Comparison of ENCODE assay signal across 25 cellular contexts in genomic region chr2:163621445-163622004, GRCh38.
A peak's percentile ranks its signal among the peaks of the same experiment; 100 is the strongest.
DNase-seq lines count a peak whose midpoint lies in the region; ATAC-seq, FAIRE-seq and TF ChIP-seq lines count a peak whose summit lies in the region.
"Had no signal": no experiment of that assay in that cellular context is flagged by ENCODE, and none has a peak within 500 bp of the region (broad histone marks: within the 10 kb centered on the region; RNA-seq: fewer than 3 reads in every experiment).

No MANE protein-coding gene starts in this region.

- H3K9ac ChIP-seq in HUES48 (ENCODE audit: low read depth, low read length) (0 out of 2 replicates have a peak overlapping the region, but pooled peaks have one; percentile 27), H1 (replicated peaks in 1 of 4; ENCODE audit: extremely low read depth in 1 of 4, low read depth in 3 of 4, low read length in 3 of 4) (no peak overlapping the region), iPS-20b (ENCODE audit: low read depth, low read length) (no peak overlapping the region)

- H4K8ac ChIP-seq in H1 (ENCODE audit: extremely low read depth, insufficient read depth, low read length) = no peak overlapping the region

- H3K4ac ChIP-seq in H1 (replicated peaks; ENCODE audit: insufficient read length, low read depth, low read length) = no peak overlapping the region

- no peaks in the 10 kb centered on the region for H3K79me1 ChIP-seq in H1 (ENCODE audit: low read depth, low read length)

- ATAC-seq in lower lobe of right lung = no peak
- ATAC-seq: GM12878, Right ventricle myocardium inferior, SK-N-SH treated with all-trans-retinoic acid at 6 μM for 48 hours had no signal

- H3K23ac ChIP-seq in H1 (ENCODE audit: insufficient read length) = no peak overlapping the region

- peak overlapping the region; percentile 38 for H3K4me3 ChIP-seq in HUES48 (ENCODE audit: low read depth, low read length)
- H3K4me3 ChIP-seq in H1 (ENCODE audit: extremely low read depth in 1 of 4, insufficient read depth in 2 of 4, low read depth in 3 of 4, low read length in 4 of 4) = no peak overlapping the region
- peak overlapping the region; percentile 12; the same call in 1 of the 2 replicates for H3K4me3 ChIP-seq in iPS-20b (ENCODE audit: low read length)
- H3K4me3 ChIP-seq in lower leg skin (ENCODE audit: low read depth, poor library complexity, severe bottlenecking) = no peak overlapping the region
- no peak overlapping the region for H3K4me3 ChIP-seq in lower lobe of right lung
- H3K4me3 ChIP-seq: GM12878, PC-9, SJCRH30 had no signal

- no peak for TF ChIP-seq EP300 in H1 (IDR thresholded peaks at IDR 0.05; ENCODE audit: borderline replicate concordance in 1 of 2, low read depth in 2 of 2, low read length in 2 of 2)

- peak overlapping the region; percentile 55 for H3K27ac ChIP-seq in HUES48 (ENCODE audit: low read depth, low read length)
- H3K27ac ChIP-seq in H1 (ENCODE audit: low read depth, low read length) = no peak overlapping the region
- no peak overlapping the region for H3K27ac ChIP-seq in iPS-20b (ENCODE audit: low read length)
- H3K27ac ChIP-seq in lower lobe of right lung = no peak overlapping the region
- H3K27ac ChIP-seq: PC-9, SJCRH30 had no signal

- no peaks in the 10 kb centered on the region for H3K9me3 ChIP-seq in HUES48 (ENCODE audit: control insufficient read depth, insufficient read depth, low read length)
- no peaks in the 10 kb centered on the region for H3K9me3 ChIP-seq in H1 (ENCODE audit: insufficient read depth in 2 of 2, low read depth in 1 of 2, low read length in 1 of 2)
- H3K9me3 ChIP-seq in iPS-20b (ENCODE audit: insufficient read depth, low read depth, low read length) = no peaks in the 10 kb centered on the region
- H3K9me3 ChIP-seq in lower lobe of right lung = no peaks in the 10 kb centered on the region
- H3K9me3 ChIP-seq: Caco-2, SJCRH30 had no signal

- no peak overlapping the region for H3K56ac ChIP-seq in H1 (replicated peaks; ENCODE audit: insufficient read length, low read depth, low read length)

- H3K4me1 ChIP-seq in HUES48 (ENCODE audit: control insufficient read depth, insufficient read depth, low read length) (peaks cover 16% of the 10 kb centered on the region), H1 (replicated peaks in 1 of 4; ENCODE audit: control insufficient read depth in 3 of 4, insufficient read depth in 4 of 4, low read length in 3 of 4) (peaks cover 0 to 4% (median 1%) of the 10 kb centered on the region in 4 experiments; a peak in 3 of 7 replicates), iPS-20b (ENCODE audit: insufficient read depth, low read length) (peaks cover 23% of the 10 kb centered on the region; the same call in 1 of the 2 replicates), lower lobe of right lung (no peaks in the 10 kb centered on the region)
- H3K4me1 ChIP-seq: SJCRH30 had no signal

- intact Hi-C loops in lower leg skin (cut with DNase I; ENCODE audit: low total_unique reads) = no loop called here
- intact Hi-C loops in lower lobe of right lung (cut with DNase I) = no loop called here

- no peak overlapping the region for H2AK5ac ChIP-seq in H1 (ENCODE audit: low read depth, low read length)

- TF ChIP-seq RAD21 in H1 (IDR thresholded peaks at IDR 0.05 in 1 of 2, conservative IDR thresholded peaks at IDR 0.05 in 1 of 2; ENCODE audit: low read depth in 2 of 2, low read length in 2 of 2) = no peak; a peak in 1 of 4 replicates

- no peaks in the 10 kb centered on the region for H4K20me1 ChIP-seq in H1 (replicated peaks in 1 of 2; ENCODE audit: control insufficient read depth in 1 of 2, insufficient read depth in 2 of 2, low read length in 2 of 2)

- no peak overlapping the region for H4K5ac ChIP-seq in H1 (ENCODE audit: insufficient read length, low read depth, low read length)

- DNase-seq in H1 (ENCODE audit: low read depth in 1 of 2, low spot score in 2 of 2) = no peak
- no peak for DNase-seq in NCI-H526 (lab: John Stamatoyannopoulos, UW)
- DNase-seq in lower leg skin (ENCODE audit: low spot score in 2 of 2) = no peak
- no peak for DNase-seq in lower lobe of right lung
- DNase-seq in NCI-H187 (lab: John Stamatoyannopoulos, UW) = no peak
- DNase-seq: C1 segment of cervical spinal cord; Caco-2; CD4-positive, alpha-beta memory T cell; GDM1; H7; HFFc6; NCI-H1048; NCI-H1417; NCI-H1694 treated with DMSO at 0.1 percent for 48 hours; NCI-H2081 treated with DMSO at 0.1 percent for 48 hours; NCI-H524; NCI-H82; NK-92 treated with Interleukin-12 subunit alpha and Interleukin-12 subunit beta, amount 100 ng/mL, for 24 hours; PC-9; SJCRH30 had no signal

- H3K27me3 ChIP-seq in HUES48 (ENCODE audit: control insufficient read depth, insufficient read depth, low read length) (no peaks in the 10 kb centered on the region), H1 (replicated peaks in 1 of 4; ENCODE audit: control insufficient read depth in 3 of 4, extremely low read depth in 1 of 4, insufficient read depth in 3 of 4, low read length in 3 of 4) (no peaks in the 10 kb centered on the region), iPS-20b (ENCODE audit: insufficient read depth, low read length) (no peaks in the 10 kb centered on the region), lower lobe of right lung (ENCODE audit: low read depth) (no peaks in the 10 kb centered on the region)
- H3K27me3 ChIP-seq: SJCRH30 had no signal

- H3K14ac ChIP-seq in H1 (ENCODE audit: insufficient read length) = no peak overlapping the region

- H2AFZ ChIP-seq in H1 (ENCODE audit: low read length) = no peak overlapping the region
- H2AFZ ChIP-seq: PC-9 had no signal

- CTCF ChIA-PET in H1 (lab: Charles Lee; ENCODE audit: partially characterized antibody) = interaction anchor here (1.0 to 1.5 kb wide), 2 partner anchors 11 to 125 kb away, joined by 3 to 7 read pairs; no protein-coding TSS in a partner anchor

- H3K79me2 ChIP-seq in H1 (ENCODE audit: control insufficient read depth in 1 of 2, insufficient read depth in 2 of 2, low read length in 2 of 2) = peaks cover 0 to 8% of the 10 kb centered on the region in 2 experiments; a peak in 1 of 4 replicates

- H4K91ac ChIP-seq in H1 (replicated peaks; ENCODE audit: insufficient read length, low read length) = no peak overlapping the region

- FAIRE-seq in H1 (lab: Jason Lieb, UNC) = peak; percentile 75
- FAIRE-seq: GM12878 had no signal

- POLR2A ChIA-PET in H1 (lab: Charles Lee; ENCODE audit: partially characterized antibody) = interaction anchor here (0.9 kb wide), 1 partner anchor 12 kb away, joined by 3 read pairs; no protein-coding TSS in a partner anchor

- TF ChIP-seq POLR2A in H1 (IDR thresholded peaks at IDR 0.05; ENCODE audit: control extremely low read depth in 1 of 2, low read depth in 2 of 2, low read length in 2 of 2) = no peak
- no peak for TF ChIP-seq POLR2A in lower leg skin (IDR thresholded peaks at IDR 0.05)

- 21% methylated on average over 7 of the region's 7 CpGs; no CpG with 5 or more reads in 1 of the 2 experiments for WGBS in H1 (ENCODE audit: extremely low coverage in 1 of 2, insufficient coverage in 1 of 2, insufficient read length in 1 of 2, insufficient replicate concordance in 2 of 2, low coverage in 1 of 2, low lambda C conversion rate in 2 of 2, missing lambda C conversion rate in 1 of 2), 2 experiments
- 71 to 82% methylated on average over 7 of the region's 7 CpGs for WGBS in lower leg skin, 2 donors

- H3K18ac ChIP-seq in H1 (ENCODE audit: extremely low read depth, low read length) = no peak overlapping the region

- H2BK120ac ChIP-seq in H1 (replicated peaks; ENCODE audit: low read depth, low read length) = no peak overlapping the region

- no peak for TF ChIP-seq CTCF in H1 (IDR thresholded peaks at IDR 0.05; ENCODE audit: control extremely low read depth in 1 of 3, insufficient read depth in 1 of 3, low read depth in 1 of 3, low read length in 3 of 3)
- TF ChIP-seq CTCF in lower leg skin (IDR thresholded peaks at IDR 0.05) = no peak
- TF ChIP-seq CTCF in lower lobe of right lung (IDR thresholded peaks at IDR 0.05) = no peak

- no peak overlapping the region for H2BK20ac ChIP-seq in H1 (ENCODE audit: low read length)

- no peak overlapping the region; the same call in 1 of the 2 replicates for H2BK5ac ChIP-seq in H1 (ENCODE audit: low read depth, low read length)

- H3K36me3 ChIP-seq in HUES48 (ENCODE audit: control insufficient read depth, insufficient read depth, low read length) (no peaks in the 10 kb centered on the region), H1 (ENCODE audit: control insufficient read depth in 2 of 4, insufficient read depth in 4 of 4, low read length in 3 of 4) (no peaks in the 10 kb centered on the region), iPS-20b (ENCODE audit: insufficient read depth, low read depth, low read length) (no peaks in the 10 kb centered on the region), lower lobe of right lung (no peaks in the 10 kb centered on the region)
- H3K36me3 ChIP-seq: SJCRH30 had no signal

- no peak overlapping the region for H2BK12ac ChIP-seq in H1 (ENCODE audit: low read depth, low read length)

- no peaks in the 10 kb centered on the region for H3K23me2 ChIP-seq in H1 (ENCODE audit: low read depth, low read length)

- H3K4me2 ChIP-seq in H1 (ENCODE audit: insufficient read depth in 1 of 2, low read depth in 2 of 2, low read length in 2 of 2) = peak overlapping the region; percentile 32 to 45
- H3K4me2 ChIP-seq: PC-9 had no signal

- H2BK15ac ChIP-seq in H1 (ENCODE audit: low read length) = no peak overlapping the region

TF ChIP-seq in H1, 55 proteins besides CTCF, POLR2A, EP300 and RAD21 (continues in another document):
- TF ChIP-seq CHD2 (IDR thresholded peaks at IDR 0.05; ENCODE audit: low read length) (no peak), TAF7 (optimal IDR thresholded peaks at IDR 0.05; ENCODE audit: borderline replicate concordance, low read depth, low read length) (no peak), E2F6 (IDR thresholded peaks at IDR 0.05) (no peak), ATF2 (IDR thresholded peaks at IDR 0.05; ENCODE audit: low read length) (no peak), BRCA1 (IDR thresholded peaks at IDR 0.05; ENCODE audit: low read depth, low read length) (no peak), EGR1 (IDR thresholded peaks at IDR 0.05; ENCODE audit: borderline replicate concordance, low read depth, low read length) (no peak)

Comparison
In these comparisons a context has a peak if more than half of its experiments do, and no peak if none do; other contexts are left out.
1. H3K4me3 ChIP-seq: peak in HUES48 (single experiment) and iPS-20b (single experiment); none in H1 (0 of 4), lower leg skin (single experiment) and lower lobe of right lung (single experiment).